ENCODE assay signal across 1 cellular context in the genomic region with DNA sequence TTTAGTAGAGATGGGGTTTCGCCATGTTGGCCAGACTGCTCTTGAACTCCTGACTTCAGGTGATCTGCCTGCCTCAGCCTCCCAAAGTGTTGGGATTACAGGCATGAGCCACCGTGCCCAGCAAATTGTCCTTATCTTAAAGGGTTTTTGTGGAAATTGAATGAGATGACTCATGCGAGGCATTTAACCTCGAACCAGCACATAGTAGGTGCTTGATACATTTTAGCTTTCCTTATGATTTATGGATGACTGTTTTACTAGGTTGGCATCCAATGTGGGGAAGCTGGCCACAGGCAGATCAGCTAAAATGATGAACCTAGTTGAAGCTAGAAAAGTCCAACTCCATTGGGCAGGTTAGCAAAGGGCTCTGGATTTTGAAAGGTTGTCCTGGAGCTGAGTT.
A peak's percentile ranks its signal among the peaks of the same experiment; 100 is the strongest.
TF ChIP-seq lines count a peak whose summit lies in the region.

No MANE protein-coding gene starts in this region.

TF ChIP-seq in K562, 482 proteins besides CTCF, POLR2A, EP300 and RAD21 (continued from another document):
- TF ChIP-seq MEIS2 (IDR thresholded peaks at IDR 0.05; ENCODE audit: partially characterized antibody) (peak; percentile 9), ZFP36 (IDR thresholded peaks at IDR 0.05; ENCODE audit: low read depth, low read length, partially characterized antibody) (no peak), ZNF134 (CRISPR knock-in tag; conservative IDR thresholded peaks at IDR 0.05) (no peak), FOSL1 (tag; conservative IDR thresholded peaks at IDR 0.05) (0 out of 2 replicates have a peak, but pooled peaks have one; percentile 25), JUND (IDR thresholded peaks at IDR 0.05; ENCODE audit: borderline replicate concordance, low read depth, low read length) (peak; percentile 56; the same call in 1 of the 2 replicates), JUND (tag; IDR thresholded peaks at IDR 0.05; ENCODE audit: borderline replicate concordance, low read depth, low read length) (no peak; the same call in 2 of the 3 replicates)
- TF ChIP-seq, protein P1, sequence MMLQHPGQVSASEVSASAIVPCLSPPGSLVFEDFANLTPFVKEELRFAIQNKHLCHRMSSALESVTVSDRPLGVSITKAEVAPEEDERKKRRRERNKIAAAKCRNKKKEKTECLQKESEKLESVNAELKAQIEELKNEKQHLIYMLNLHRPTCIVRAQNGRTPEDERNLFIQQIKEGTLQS (IDR thresholded peaks at IDR 0.05): peak; percentile 46
- TF ChIP-seq, protein P1 (CRISPR knock-in tag; conservative IDR thresholded peaks at IDR 0.05): no peak
- TF ChIP-seq, protein P2, sequence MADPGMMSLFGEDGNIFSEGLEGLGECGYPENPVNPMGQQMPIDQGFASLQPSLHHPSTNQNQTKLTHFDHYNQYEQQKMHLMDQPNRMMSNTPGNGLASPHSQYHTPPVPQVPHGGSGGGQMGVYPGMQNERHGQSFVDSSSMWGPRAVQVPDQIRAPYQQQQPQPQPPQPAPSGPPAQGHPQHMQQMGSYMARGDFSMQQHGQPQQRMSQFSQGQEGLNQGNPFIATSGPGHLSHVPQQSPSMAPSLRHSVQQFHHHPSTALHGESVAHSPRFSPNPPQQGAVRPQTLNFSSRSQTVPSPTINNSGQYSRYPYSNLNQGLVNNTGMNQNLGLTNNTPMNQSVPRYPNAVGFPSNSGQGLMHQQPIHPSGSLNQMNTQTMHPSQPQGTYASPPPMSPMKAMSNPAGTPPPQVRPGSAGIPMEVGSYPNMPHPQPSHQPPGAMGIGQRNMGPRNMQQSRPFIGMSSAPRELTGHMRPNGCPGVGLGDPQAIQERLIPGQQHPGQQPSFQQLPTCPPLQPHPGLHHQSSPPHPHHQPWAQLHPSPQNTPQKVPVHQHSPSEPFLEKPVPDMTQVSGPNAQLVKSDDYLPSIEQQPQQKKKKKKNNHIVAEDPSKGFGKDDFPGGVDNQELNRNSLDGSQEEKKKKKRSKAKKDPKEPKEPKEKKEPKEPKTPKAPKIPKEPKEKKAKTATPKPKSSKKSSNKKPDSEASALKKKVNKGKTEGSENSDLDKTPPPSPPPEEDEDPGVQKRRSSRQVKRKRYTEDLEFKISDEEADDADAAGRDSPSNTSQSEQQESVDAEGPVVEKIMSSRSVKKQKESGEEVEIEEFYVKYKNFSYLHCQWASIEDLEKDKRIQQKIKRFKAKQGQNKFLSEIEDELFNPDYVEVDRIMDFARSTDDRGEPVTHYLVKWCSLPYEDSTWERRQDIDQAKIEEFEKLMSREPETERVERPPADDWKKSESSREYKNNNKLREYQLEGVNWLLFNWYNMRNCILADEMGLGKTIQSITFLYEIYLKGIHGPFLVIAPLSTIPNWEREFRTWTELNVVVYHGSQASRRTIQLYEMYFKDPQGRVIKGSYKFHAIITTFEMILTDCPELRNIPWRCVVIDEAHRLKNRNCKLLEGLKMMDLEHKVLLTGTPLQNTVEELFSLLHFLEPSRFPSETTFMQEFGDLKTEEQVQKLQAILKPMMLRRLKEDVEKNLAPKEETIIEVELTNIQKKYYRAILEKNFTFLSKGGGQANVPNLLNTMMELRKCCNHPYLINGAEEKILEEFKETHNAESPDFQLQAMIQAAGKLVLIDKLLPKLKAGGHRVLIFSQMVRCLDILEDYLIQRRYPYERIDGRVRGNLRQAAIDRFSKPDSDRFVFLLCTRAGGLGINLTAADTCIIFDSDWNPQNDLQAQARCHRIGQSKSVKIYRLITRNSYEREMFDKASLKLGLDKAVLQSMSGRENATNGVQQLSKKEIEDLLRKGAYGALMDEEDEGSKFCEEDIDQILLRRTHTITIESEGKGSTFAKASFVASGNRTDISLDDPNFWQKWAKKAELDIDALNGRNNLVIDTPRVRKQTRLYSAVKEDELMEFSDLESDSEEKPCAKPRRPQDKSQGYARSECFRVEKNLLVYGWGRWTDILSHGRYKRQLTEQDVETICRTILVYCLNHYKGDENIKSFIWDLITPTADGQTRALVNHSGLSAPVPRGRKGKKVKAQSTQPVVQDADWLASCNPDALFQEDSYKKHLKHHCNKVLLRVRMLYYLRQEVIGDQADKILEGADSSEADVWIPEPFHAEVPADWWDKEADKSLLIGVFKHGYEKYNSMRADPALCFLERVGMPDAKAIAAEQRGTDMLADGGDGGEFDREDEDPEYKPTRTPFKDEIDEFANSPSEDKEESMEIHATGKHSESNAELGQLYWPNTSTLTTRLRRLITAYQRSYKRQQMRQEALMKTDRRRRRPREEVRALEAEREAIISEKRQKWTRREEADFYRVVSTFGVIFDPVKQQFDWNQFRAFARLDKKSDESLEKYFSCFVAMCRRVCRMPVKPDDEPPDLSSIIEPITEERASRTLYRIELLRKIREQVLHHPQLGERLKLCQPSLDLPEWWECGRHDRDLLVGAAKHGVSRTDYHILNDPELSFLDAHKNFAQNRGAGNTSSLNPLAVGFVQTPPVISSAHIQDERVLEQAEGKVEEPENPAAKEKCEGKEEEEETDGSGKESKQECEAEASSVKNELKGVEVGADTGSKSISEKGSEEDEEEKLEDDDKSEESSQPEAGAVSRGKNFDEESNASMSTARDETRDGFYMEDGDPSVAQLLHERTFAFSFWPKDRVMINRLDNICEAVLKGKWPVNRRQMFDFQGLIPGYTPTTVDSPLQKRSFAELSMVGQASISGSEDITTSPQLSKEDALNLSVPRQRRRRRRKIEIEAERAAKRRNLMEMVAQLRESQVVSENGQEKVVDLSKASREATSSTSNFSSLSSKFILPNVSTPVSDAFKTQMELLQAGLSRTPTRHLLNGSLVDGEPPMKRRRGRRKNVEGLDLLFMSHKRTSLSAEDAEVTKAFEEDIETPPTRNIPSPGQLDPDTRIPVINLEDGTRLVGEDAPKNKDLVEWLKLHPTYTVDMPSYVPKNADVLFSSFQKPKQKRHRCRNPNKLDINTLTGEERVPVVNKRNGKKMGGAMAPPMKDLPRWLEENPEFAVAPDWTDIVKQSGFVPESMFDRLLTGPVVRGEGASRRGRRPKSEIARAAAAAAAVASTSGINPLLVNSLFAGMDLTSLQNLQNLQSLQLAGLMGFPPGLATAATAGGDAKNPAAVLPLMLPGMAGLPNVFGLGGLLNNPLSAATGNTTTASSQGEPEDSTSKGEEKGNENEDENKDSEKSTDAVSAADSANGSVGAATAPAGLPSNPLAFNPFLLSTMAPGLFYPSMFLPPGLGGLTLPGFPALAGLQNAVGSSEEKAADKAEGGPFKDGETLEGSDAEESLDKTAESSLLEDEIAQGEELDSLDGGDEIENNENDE (IDR thresholded peaks at IDR 0.05; ENCODE audit: low read depth, low read length): no peak
- TF ChIP-seq, protein P3, sequence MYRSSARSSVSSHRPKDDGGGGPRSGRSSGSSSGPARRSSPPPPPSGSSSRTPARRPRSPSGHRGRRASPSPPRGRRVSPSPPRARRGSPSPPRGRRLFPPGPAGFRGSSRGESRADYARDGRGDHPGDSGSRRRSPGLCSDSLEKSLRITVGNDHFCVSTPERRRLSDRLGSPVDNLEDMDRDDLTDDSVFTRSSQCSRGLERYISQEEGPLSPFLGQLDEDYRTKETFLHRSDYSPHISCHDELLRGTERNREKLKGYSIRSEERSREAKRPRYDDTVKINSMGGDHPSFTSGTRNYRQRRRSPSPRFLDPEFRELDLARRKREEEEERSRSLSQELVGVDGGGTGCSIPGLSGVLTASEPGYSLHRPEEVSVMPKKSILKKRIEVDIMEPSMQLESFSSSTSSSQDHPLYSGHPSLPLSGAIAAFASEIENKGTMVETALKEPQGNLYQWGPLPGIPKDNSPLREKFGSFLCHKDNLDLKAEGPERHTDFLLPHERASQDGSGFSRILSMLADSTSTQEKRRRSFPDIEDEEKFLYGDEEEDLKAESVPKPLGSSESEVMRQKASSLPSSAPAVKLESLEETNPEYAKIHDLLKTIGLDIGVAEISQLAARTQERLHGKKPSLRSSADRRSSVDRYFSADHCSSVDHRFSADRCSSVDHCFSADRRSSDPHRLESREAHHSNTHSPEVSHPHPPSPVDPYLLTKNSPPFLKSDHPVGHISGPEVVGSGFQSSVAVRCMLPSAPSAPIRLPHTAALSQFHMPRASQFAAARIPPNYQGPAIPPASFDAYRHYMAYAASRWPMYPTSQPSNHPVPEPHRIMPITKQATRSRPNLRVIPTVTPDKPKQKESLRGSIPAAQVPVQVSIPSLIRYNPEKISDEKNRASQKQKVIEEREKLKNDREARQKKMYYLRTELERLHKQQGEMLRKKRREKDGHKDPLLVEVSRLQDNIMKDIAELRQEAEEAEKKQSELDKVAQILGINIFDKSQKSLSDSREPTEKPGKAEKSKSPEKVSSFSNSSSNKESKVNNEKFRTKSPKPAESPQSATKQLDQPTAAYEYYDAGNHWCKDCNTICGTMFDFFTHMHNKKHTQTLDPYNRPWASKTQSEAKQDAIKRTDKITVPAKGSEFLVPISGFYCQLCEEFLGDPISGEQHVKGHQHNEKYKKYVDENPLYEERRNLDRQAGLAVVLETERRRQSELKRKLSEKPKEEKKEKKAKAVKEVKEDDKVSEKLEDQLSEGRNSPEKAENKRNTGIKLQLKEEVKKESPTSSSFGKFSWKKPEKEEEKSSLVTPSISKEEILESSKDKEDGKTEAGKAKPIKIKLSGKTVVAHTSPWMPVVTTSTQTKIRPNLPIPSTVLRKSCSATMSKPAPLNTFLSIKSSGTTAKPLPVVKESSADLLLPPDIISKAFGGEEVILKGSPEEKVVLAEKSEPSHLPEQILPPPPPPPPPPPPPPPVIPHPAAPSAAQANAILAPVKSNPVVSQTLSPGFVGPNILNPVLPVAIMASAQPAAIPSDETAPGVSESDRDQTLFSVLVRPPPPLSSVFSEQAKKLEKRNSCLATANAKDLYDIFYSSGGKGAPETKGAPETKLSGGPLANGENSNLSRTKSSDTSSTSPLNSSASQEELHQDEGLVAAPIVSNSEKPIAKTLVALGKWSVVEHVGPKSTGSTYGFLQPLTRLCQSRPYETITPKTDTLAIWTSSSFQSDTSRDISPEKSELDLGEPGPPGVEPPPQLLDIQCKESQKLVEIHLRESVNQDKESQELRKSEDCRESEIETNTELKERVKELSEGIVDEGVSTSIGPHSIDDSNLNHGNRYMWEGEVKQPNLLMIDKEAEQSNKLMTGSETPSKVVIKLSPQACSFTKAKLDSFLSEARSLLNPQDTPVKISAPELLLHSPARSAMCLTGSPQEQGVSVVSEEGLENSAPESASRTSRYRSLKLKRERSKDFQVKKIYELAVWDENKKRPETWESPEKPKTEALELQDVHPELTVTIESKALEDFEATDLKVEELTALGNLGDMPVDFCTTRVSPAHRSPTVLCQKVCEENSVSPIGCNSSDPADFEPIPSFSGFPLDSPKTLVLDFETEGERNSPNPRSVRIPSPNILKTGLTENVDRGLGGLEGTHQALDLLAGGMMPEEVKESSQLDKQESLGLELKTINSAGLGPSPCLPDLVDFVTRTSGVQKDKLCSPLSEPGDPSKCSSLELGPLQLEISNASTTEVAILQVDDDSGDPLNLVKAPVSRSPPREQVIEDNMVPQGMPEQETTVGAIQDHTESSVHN (IDR thresholded peaks at IDR 0.05; ENCODE audit: borderline replicate concordance in 1 of 2, low read depth in 1 of 2): no peak
